ENCODE assay signal across 17 cellular contexts in genomic region chr17:58956997-58957724, GRCh38.
DNase-seq lines count a peak whose midpoint lies in the region; ATAC-seq, FAIRE-seq and TF ChIP-seq lines count a peak whose summit lies in the region.
"Had no signal": no experiment of that assay in that cellular context is flagged by ENCODE, and none has a peak within 500 bp of the region (broad histone marks: within the 10 kb centered on the region; RNA-seq: fewer than 3 reads in every experiment).

No MANE protein-coding gene starts in this region.

- H3K27me3 ChIP-seq in skeletal muscle satellite cell (ENCODE audit: control insufficient read depth, insufficient read depth, low read length), result no peaks in the 10 kb centered on the region

- no peaks in the 10 kb centered on the region for H3K9me3 ChIP-seq in skeletal muscle satellite cell (replicated peaks; ENCODE audit: low read length)

- DNase-seq in HEK293T (ENCODE audit: extremely low spot score), result no peak
- DNase-seq in fibroblast of peridontal ligament (ENCODE audit: extremely low read depth), result peak; percentile 48
- no peak for DNase-seq in GM12892 (ENCODE audit: insufficient read length)
- DNase-seq: activated naive CD4-positive, alpha-beta T cell treated with Interleukin-2 at 50 U/mL for 16 hours; CD8-positive, alpha-beta memory T cell; central memory CD4-positive, alpha-beta T cell; NK-92 treated with Interleukin-12 subunit alpha and Interleukin-12 subunit beta, amount 100 ng/mL, for 24 hours; stimulated activated naive CD8-positive, alpha-beta T cell treated with anti-CD3 and anti-CD28 coated beads, Interleukin-15, Interleukin-2, amounts not matched to agents 100 U/mL and 50 U/mL, for 24 hours; WERI-Rb-1 had no signal

- H3K9ac ChIP-seq in skeletal muscle satellite cell (ENCODE audit: low read depth, low read length), result no peak overlapping the region

- TF ChIP-seq POLR2A in GM12892 (IDR thresholded peaks at IDR 0.05; ENCODE audit: low read depth, low read length), result no peak

- ATAC-seq in SK-N-SH treated with all-trans-retinoic acid at 6 μM for 48 hours (peak; percentile 66), HG02623 (IDR thresholded peaks at IDR 0.05; ENCODE audit: unreplicated experiment) (no peak), GM21529 (IDR thresholded peaks at IDR 0.05; ENCODE audit: unreplicated experiment) (no peak), GM18907 (IDR thresholded peaks at IDR 0.05; ENCODE audit: unreplicated experiment) (no peak)
- ATAC-seq: natural killer cell treated with Interleukin-12 subunit alpha and Interleukin-12 subunit beta and Interleukin-15 and Interleukin-18, amount 100 ng/mL, for 72 hours; sciatic nerve; stimulated activated naive CD8-positive, alpha-beta T cell treated with anti-CD3 and anti-CD28 coated beads, Interleukin-15, Interleukin-2, amounts not matched to agents 100 U/mL and 50 U/mL, for 24 hours had no signal

- no peaks in the 10 kb centered on the region for H3K36me3 ChIP-seq in skeletal muscle satellite cell (ENCODE audit: insufficient read depth, low read length)

- H3K4me1 ChIP-seq in skeletal muscle satellite cell (ENCODE audit: control insufficient read depth, insufficient read depth, low read length), result peaks cover 16% of the 10 kb centered on the region

- peak overlapping the region; percentile 49 for H3K4me2 ChIP-seq in skeletal muscle satellite cell (ENCODE audit: low read length)

- H3K4me3 ChIP-seq in skeletal muscle satellite cell (ENCODE audit: low read length), result no peak overlapping the region
- H3K4me3 ChIP-seq: SK-N-MC had no signal

- POLR2A ChIA-PET in HEK293T (lab: Yijun Ruan, JAX), result no interaction called here

- CTCF ChIA-PET in HEK293T (lab: Yijun Ruan, JAX), result interaction anchor here (0.7 kb wide), 1 partner anchor 287 kb away, joined by 3 read pairs; no protein-coding TSS in a partner anchor

- FAIRE-seq in GM12892 (lab: Jason Lieb, UNC), result no peak

TF ChIP-seq in HEK293T, 16 proteins besides CTCF, POLR2A, EP300 and RAD21:
- TF ChIP-seq, protein P1, sequence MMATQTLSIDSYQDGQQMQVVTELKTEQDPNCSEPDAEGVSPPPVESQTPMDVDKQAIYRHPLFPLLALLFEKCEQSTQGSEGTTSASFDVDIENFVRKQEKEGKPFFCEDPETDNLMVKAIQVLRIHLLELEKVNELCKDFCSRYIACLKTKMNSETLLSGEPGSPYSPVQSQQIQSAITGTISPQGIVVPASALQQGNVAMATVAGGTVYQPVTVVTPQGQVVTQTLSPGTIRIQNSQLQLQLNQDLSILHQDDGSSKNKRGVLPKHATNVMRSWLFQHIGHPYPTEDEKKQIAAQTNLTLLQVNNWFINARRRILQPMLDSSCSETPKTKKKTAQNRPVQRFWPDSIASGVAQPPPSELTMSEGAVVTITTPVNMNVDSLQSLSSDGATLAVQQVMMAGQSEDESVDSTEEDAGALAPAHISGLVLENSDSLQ (IDR thresholded peaks at IDR 0.05), result peak; percentile 52
- no peak for TF ChIP-seq SP1 (IDR thresholded peaks at IDR 0.05)
TF ChIP-seq in HEK293T: peak in this region for 1.

TF ChIP-seq in SK-N-SH treated with all-trans-retinoic acid at 6 μM for 48 hours, 23 proteins besides CTCF, POLR2A, EP300 and RAD21:
- TF ChIP-seq POU6F1 (CRISPR knock-in tag; IDR thresholded peaks at IDR 0.05; ENCODE audit: borderline replicate concordance, low read depth) (no peak), ARNTL (CRISPR knock-in tag; IDR thresholded peaks at IDR 0.05; ENCODE audit: borderline replicate concordance, low read depth) (no peak), ZNF8 (CRISPR knock-in tag; IDR thresholded peaks at IDR 0.05) (no peak), ISL1 (CRISPR knock-in tag; IDR thresholded peaks at IDR 0.05) (peak; percentile 79), CREB5 (CRISPR knock-in tag; IDR thresholded peaks at IDR 0.05; ENCODE audit: low read depth) (0 out of 2 replicates have a peak, but pooled peaks have one; percentile 34)
